ENCODE assay signal across 1 cellular context in genomic region chr20:3710703-3711417, GRCh38.
A peak's percentile ranks its signal among the peaks of the same experiment; 100 is the strongest.
TF ChIP-seq lines count a peak whose summit lies in the region.

No MANE protein-coding gene starts in this region.

TF ChIP-seq in HepG2, 621 proteins besides CTCF, POLR2A, EP300 and RAD21 (continued from another document and continues in another):
- TF ChIP-seq ZSCAN5A (CRISPR knock-in tag; IDR thresholded peaks at IDR 0.05; ENCODE audit: borderline replicate concordance): no peak
- peak; percentile 39; the same call in 1 of the 2 replicates for TF ChIP-seq KAT8 (CRISPR knock-in tag; IDR thresholded peaks at IDR 0.05)
- TF ChIP-seq JUN (CRISPR knock-in tag; IDR thresholded peaks at IDR 0.05): no peak
- TF ChIP-seq REL (CRISPR knock-in tag; conservative IDR thresholded peaks at IDR 0.05): no peak
- peak; percentile 91; the same call in 1 of the 2 replicates for TF ChIP-seq ZNF44 (CRISPR knock-in tag; IDR thresholded peaks at IDR 0.05)
- TF ChIP-seq ZNF761 (CRISPR knock-in tag; conservative IDR thresholded peaks at IDR 0.05): no peak
- TF ChIP-seq, protein P1, sequence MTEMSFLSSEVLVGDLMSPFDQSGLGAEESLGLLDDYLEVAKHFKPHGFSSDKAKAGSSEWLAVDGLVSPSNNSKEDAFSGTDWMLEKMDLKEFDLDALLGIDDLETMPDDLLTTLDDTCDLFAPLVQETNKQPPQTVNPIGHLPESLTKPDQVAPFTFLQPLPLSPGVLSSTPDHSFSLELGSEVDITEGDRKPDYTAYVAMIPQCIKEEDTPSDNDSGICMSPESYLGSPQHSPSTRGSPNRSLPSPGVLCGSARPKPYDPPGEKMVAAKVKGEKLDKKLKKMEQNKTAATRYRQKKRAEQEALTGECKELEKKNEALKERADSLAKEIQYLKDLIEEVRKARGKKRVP (CRISPR knock-in tag; IDR thresholded peaks at IDR 0.05): no peak
- peak; percentile 37 for TF ChIP-seq TEAD3 (CRISPR knock-in tag; optimal IDR thresholded peaks at IDR 0.05; ENCODE audit: borderline replicate concordance)
- peak; percentile 59; the same call in 1 of the 2 replicates for TF ChIP-seq TFAP4 (IDR thresholded peaks at IDR 0.05; ENCODE audit: borderline replicate concordance, low read depth)
- TF ChIP-seq, protein P2, sequence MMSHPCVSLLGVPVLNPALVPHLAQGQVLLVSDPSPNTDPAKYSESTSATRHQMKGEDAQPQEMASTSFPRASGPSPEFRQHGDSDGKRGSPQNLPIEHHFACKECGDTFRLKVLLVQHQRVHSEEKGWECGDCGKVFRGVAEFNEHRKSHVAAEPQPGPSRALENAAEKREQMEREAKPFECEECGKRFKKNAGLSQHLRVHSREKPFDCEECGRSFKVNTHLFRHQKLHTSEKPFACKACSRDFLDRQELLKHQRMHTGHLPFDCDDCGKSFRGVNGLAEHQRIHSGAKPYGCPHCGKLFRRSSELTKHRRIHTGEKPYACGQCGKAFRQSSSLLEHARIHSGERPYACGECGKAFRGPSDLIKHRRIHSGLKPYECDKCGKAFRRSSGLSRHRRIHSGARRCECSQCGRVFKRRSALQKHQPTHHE (CRISPR knock-in tag; IDR thresholded peaks at IDR 0.05; ENCODE audit: borderline replicate concordance): no peak
- TF ChIP-seq ZNF362 (CRISPR knock-in tag; IDR thresholded peaks at IDR 0.05; ENCODE audit: borderline replicate concordance): no peak
- TF ChIP-seq HMGA1 (CRISPR knock-in tag; conservative IDR thresholded peaks at IDR 0.05): no peak
- TF ChIP-seq MTERF4 (CRISPR knock-in tag; IDR thresholded peaks at IDR 0.05): 0 out of 2 replicates have a peak, but pooled peaks have one; percentile 17
- TF ChIP-seq HIVEP1 (CRISPR knock-in tag; IDR thresholded peaks at IDR 0.05): no peak
- TF ChIP-seq ZNF276 (CRISPR knock-in tag; IDR thresholded peaks at IDR 0.05; ENCODE audit: low read depth): no peak
- TF ChIP-seq SMAD3 (CRISPR knock-in tag; IDR thresholded peaks at IDR 0.05): peak; percentile 73; the same call in 1 of the 2 replicates
- TF ChIP-seq STAG1 (CRISPR knock-in tag; IDR thresholded peaks at IDR 0.05): peak; percentile 87
- no peak for TF ChIP-seq ZFP36L2 (CRISPR knock-in tag; IDR thresholded peaks at IDR 0.05)
- no peak for TF ChIP-seq SRY (CRISPR knock-in tag; IDR thresholded peaks at IDR 0.05)
- TF ChIP-seq ZFP41 (CRISPR knock-in tag; IDR thresholded peaks at IDR 0.05; ENCODE audit: borderline replicate concordance): no peak
- peak; percentile 58; the same call in 1 of the 2 replicates for TF ChIP-seq RELA (CRISPR knock-in tag; IDR thresholded peaks at IDR 0.05)
- TF ChIP-seq NFKBIZ (CRISPR knock-in tag; IDR thresholded peaks at IDR 0.05): 0 out of 2 replicates have a peak, but pooled peaks have one; percentile 26
- TF ChIP-seq CEBPB (IDR thresholded peaks at IDR 0.05; ENCODE audit: borderline replicate concordance, low read depth, low read length): no peak
- TF ChIP-seq FOSL2 (CRISPR knock-in tag; IDR thresholded peaks at IDR 0.05): peak; percentile 30; the same call in 1 of the 2 replicates
- no peak for TF ChIP-seq ZNF24 (IDR thresholded peaks at IDR 0.05)
- no peak for TF ChIP-seq ZNF83 (CRISPR knock-in tag; IDR thresholded peaks at IDR 0.05; ENCODE audit: borderline replicate concordance)
- TF ChIP-seq FIP1L1 (IDR thresholded peaks at IDR 0.05; ENCODE audit: borderline replicate concordance, insufficient read depth, low read depth, low read length): no peak
- no peak for TF ChIP-seq MAF1 (CRISPR knock-in tag; IDR thresholded peaks at IDR 0.05; ENCODE audit: borderline replicate concordance)
- 0 out of 2 replicates have a peak, but pooled peaks have one; percentile 20 for TF ChIP-seq PPARG (CRISPR knock-in tag; conservative IDR thresholded peaks at IDR 0.05)
- no peak for TF ChIP-seq ZBTB38 (CRISPR knock-in tag; IDR thresholded peaks at IDR 0.05)
- no peak for TF ChIP-seq ZNF343 (CRISPR knock-in tag; IDR thresholded peaks at IDR 0.05)
- no peak for TF ChIP-seq HNRNPUL1 (IDR thresholded peaks at IDR 0.05; ENCODE audit: low read depth, low read length)
- no peak for TF ChIP-seq NCOA1 (CRISPR knock-in tag; IDR thresholded peaks at IDR 0.05)
- TF ChIP-seq, protein P3, sequence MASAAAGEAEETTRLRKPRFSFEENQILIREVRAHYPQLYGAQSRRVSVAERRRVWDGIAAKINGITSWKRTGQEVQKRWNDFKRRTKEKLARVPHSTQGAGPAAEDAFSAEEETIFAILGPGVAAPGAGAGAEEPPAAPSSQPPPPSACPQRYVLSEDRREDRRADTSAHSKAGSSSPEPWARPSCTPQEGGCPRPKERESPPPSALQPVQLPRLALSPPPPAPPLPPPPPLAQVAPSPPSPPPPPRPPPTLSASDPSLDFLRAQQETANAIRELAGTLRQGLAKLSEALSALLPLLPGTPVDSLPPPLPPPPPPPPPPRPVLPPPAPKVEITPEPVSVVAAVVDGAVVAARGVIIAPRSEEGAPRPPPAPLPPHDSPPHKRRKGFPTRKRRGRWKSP (CRISPR knock-in tag; IDR thresholded peaks at IDR 0.05): no peak; the same call in 1 of the 2 replicates
- TF ChIP-seq, protein P4, sequence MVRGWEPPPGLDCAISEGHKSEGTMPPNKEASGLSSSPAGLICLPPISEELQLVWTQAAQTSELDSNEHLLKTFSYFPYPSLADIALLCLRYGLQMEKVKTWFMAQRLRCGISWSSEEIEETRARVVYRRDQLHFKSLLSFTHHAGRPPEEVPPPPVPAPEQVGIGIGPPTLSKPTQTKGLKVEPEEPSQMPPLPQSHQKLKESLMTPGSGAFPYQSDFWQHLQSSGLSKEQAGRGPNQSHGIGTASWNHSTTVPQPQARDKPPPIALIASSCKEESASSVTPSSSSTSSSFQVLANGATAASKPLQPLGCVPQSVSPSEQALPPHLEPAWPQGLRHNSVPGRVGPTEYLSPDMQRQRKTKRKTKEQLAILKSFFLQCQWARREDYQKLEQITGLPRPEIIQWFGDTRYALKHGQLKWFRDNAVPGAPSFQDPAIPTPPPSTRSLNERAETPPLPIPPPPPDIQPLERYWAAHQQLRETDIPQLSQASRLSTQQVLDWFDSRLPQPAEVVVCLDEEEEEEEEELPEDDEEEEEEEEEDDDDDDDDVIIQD (CRISPR knock-in tag; IDR thresholded peaks at IDR 0.05; ENCODE audit: low read depth): 0 out of 2 replicates have a peak, but pooled peaks have one; percentile 42
- no peak for TF ChIP-seq FOXM1 (CRISPR knock-in tag; IDR thresholded peaks at IDR 0.05)
- peak; percentile 87 for TF ChIP-seq ZNF547 (CRISPR knock-in tag; IDR thresholded peaks at IDR 0.05)
- TF ChIP-seq MTF2 (CRISPR knock-in tag; IDR thresholded peaks at IDR 0.05; ENCODE audit: borderline replicate concordance): no peak
- no peak for TF ChIP-seq TOE1 (CRISPR knock-in tag; IDR thresholded peaks at IDR 0.05)
- TF ChIP-seq ZNF557 (CRISPR knock-in tag; IDR thresholded peaks at IDR 0.05): no peak
- no peak for TF ChIP-seq ZHX1 (CRISPR knock-in tag; IDR thresholded peaks at IDR 0.05; ENCODE audit: low read depth)
- no peak for TF ChIP-seq ISX (CRISPR knock-in tag; conservative IDR thresholded peaks at IDR 0.05)
- TF ChIP-seq SNAI1 (CRISPR knock-in tag; IDR thresholded peaks at IDR 0.05; ENCODE audit: borderline replicate concordance): no peak
- no peak for TF ChIP-seq POLR2G (IDR thresholded peaks at IDR 0.05; ENCODE audit: low read depth, low read length)
- TF ChIP-seq, protein P5, sequence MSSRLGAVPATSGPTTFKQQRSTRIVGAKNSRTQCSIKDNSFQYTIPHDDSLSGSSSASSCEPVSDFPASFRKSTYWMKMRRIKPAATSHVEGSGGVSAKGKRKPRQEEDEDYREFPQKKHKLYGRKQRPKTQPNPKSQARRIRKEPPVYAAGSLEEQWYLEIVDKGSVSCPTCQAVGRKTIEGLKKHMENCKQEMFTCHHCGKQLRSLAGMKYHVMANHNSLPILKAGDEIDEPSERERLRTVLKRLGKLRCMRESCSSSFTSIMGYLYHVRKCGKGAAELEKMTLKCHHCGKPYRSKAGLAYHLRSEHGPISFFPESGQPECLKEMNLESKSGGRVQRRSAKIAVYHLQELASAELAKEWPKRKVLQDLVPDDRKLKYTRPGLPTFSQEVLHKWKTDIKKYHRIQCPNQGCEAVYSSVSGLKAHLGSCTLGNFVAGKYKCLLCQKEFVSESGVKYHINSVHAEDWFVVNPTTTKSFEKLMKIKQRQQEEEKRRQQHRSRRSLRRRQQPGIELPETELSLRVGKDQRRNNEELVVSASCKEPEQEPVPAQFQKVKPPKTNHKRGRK (CRISPR knock-in tag; IDR thresholded peaks at IDR 0.05): no peak
- TF ChIP-seq HCFC1 (IDR thresholded peaks at IDR 0.05; ENCODE audit: low read depth, low read length): no peak
